12 cellular contexts compared by ENCODE assay signal in the genomic region with DNA sequence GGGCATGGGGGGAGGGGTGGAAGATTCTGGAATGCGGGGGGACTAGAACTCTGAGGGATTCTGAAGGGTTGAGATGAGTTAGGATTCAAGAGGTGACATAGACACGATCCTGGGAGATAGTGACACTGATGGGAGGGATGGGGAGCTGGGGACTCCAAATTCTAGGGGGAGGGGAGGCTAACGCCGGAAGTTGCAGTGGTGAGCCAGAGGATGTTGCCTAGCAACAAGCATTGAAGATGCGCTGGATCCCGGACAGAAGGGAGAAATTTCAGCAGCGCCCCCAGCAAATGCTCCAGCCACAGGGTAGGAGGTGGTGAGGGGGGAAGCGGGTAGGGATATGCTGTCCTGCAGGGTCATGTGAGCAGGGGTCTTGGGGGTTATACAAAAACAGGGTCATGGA. TPM values are rescaled to one million over a fixed set of nuclear protein-coding genes. Genes with fewer than 3 reads are reported as not detected.
DNase-seq lines count a peak whose midpoint lies in the region; ATAC-seq and TF ChIP-seq lines count a peak whose summit lies in the region.
"Had no signal": no experiment of that assay in that cellular context is flagged by ENCODE, and none has a peak within 500 bp of the region (broad histone marks: within the 10 kb centered on the region; RNA-seq: fewer than 3 reads in every experiment).

No MANE protein-coding gene starts in this region.

- H3K4me1 Mint-ChIP-seq in MCF 10A (ENCODE audit: insufficient read depth, unreplicated experiment) (peaks cover 19% of the 10 kb centered on the region), glutamatergic neuron (ENCODE audit: low read depth, unreplicated experiment) (peaks cover 13% of the 10 kb centered on the region)

- in situ Hi-C loops in mammary epithelial cell (cut with MboI; ENCODE audit: low sequenced_read_pairs in 2 of 2) = no loop called here

- peaks cover 7% of the 10 kb centered on the region for H3K4me1 ChIP-seq in mammary epithelial cell (ENCODE audit: insufficient read depth, low read length)

- TF ChIP-seq CTCF in MCF 10A (IDR thresholded peaks at IDR 0.05; ENCODE audit: unreplicated experiment) = no peak
- no peak for TF ChIP-seq CTCF in mammary epithelial cell (conservative IDR thresholded peaks at IDR 0.05 in 1 of 2, IDR thresholded peaks at IDR 0.05 in 1 of 2; ENCODE audit: extremely low read depth in 1 of 2, insufficient read depth in 1 of 2, low read depth in 1 of 2, low read length in 2 of 2)
- TF ChIP-seq CTCF in glutamatergic neuron (IDR thresholded peaks at IDR 0.05; ENCODE audit: partially characterized antibody, unreplicated experiment) = no peak

- BruUV-seq in MCF 10A (replicated peaks; lab: Mats Ljungman, UMichigan) (no TSS peak), mammary epithelial cell (replicated peaks; lab: Mats Ljungman, UMichigan) (no TSS peak)

- 67% methylated on average over 2 of the region's 8 CpGs for WGBS in mammary epithelial cell (ENCODE audit: low coverage, missing lambda C conversion rate)

- ATAC-seq in GM19395 (IDR thresholded peaks at IDR 0.05; ENCODE audit: unreplicated experiment) (no peak), GM21367 (IDR thresholded peaks at IDR 0.05; ENCODE audit: unreplicated experiment) (no peak), left ventricle myocardium superior (no peak)
- ATAC-seq: lower lobe of right lung; stimulated activated naive B cell treated with anti-CD40 and anti-IgM and Interleukin-4, amounts not matched to agents 10 μg/mL and 1 μg/mL and 100 μg/mL, for 72 hours had no signal

- dilution Hi-C loops in mammary epithelial cell (cut with HindIII; ENCODE audit: low sequenced_read_pairs) = no loop called here

- no peak overlapping the region for H3K4me3 ChIP-seq in mammary epithelial cell (replicated peaks in 1 of 3; ENCODE audit: insufficient read depth in 1 of 3, low read depth in 2 of 3, low read length in 3 of 3)
- H3K4me3 ChIP-seq: lower lobe of right lung had no signal

- no peaks in the 10 kb centered on the region for H3K36me3 ChIP-seq in mammary epithelial cell (ENCODE audit: insufficient read depth, low read length)

- no peaks in the 10 kb centered on the region for H4K20me1 ChIP-seq in mammary epithelial cell (ENCODE audit: insufficient read depth, low read length)

- H3K9me3 Mint-ChIP-seq in MCF 10A (ENCODE audit: unreplicated experiment) (no peaks in the 10 kb centered on the region), glutamatergic neuron (ENCODE audit: unreplicated experiment) (peaks cover 3% of the 10 kb centered on the region)

- no peaks in the 10 kb centered on the region for H3K9me3 ChIP-seq in mammary epithelial cell (replicated peaks; ENCODE audit: insufficient read depth, low read length)
- H3K9me3 ChIP-seq: lower lobe of right lung had no signal

- POLR2A ChIA-PET in MCF 10A (lab: Yijun Ruan, JAX) = interaction anchor here (0.6 to 2.1 kb wide), 3 partner anchors 8 to 1233 kb away, joined by 3 to 6 read pairs (median 3); no protein-coding TSS in a partner anchor

- H3K27ac Mint-ChIP-seq in MCF 10A (ENCODE audit: low read depth, unreplicated experiment) (no peak overlapping the region), glutamatergic neuron (ENCODE audit: unreplicated experiment) (no peak overlapping the region)

- no peak overlapping the region for H2AFZ ChIP-seq in mammary epithelial cell (ENCODE audit: low read depth, low read length)
- H2AFZ ChIP-seq: parathyroid adenoma had no signal

- no peak overlapping the region for H3K4me2 ChIP-seq in mammary epithelial cell (ENCODE audit: insufficient read depth, low read depth, low read length)

- CTCF ChIA-PET in MCF 10A (lab: Yijun Ruan, JAX) = interaction anchor here (0.5 to 2.0 kb wide), 7 partner anchors 24 to 289 kb away, joined by 3 to 7 read pairs (median 4); no protein-coding TSS in a partner anchor
- CTCF ChIA-PET in mammary epithelial cell (lab: Charles Lee; ENCODE audit: low non-redundant PET) = no interaction called here

- H3K4me3 Mint-ChIP-seq in MCF 10A (ENCODE audit: unreplicated experiment) = peak overlapping the region; percentile 51
- H3K4me3 Mint-ChIP-seq in glutamatergic neuron (ENCODE audit: unreplicated experiment) = peak overlapping the region; percentile 54
- H3K4me3 Mint-ChIP-seq: stimulated activated naive B cell treated with anti-CD40 and anti-IgM and Interleukin-4, amounts not matched to agents 10 μg/mL and 1 μg/mL and 100 μg/mL, for 72 hours had no signal

- H3K36me3 Mint-ChIP-seq in MCF 10A (ENCODE audit: insufficient read depth, unreplicated experiment) (no peaks in the 10 kb centered on the region), glutamatergic neuron (ENCODE audit: unreplicated experiment) (no peaks in the 10 kb centered on the region)

- no peak overlapping the region for H3K27ac ChIP-seq in mammary epithelial cell (ENCODE audit: insufficient read depth, low read depth, low read length)
- H3K27ac ChIP-seq: lower lobe of right lung, parathyroid adenoma had no signal

- intact Hi-C loops in MCF 10A (cut with micrococcal nuclease) (no loop called here), mammary epithelial cell (cut with micrococcal nuclease) (loop anchor here (10.0 kb wide), 2 partner anchors 369 to 449 kb away; a partner anchor contains a TSS), left ventricle myocardium superior (cut with micrococcal nuclease) (no loop called here)

- H3K9ac ChIP-seq in mammary epithelial cell (ENCODE audit: insufficient read depth, low read length) = no peak overlapping the region
- H3K9ac ChIP-seq: parathyroid adenoma had no signal

- DNase-seq in MCF 10A (ENCODE audit: unreplicated experiment) (no peak), mammary epithelial cell (no peak), NCI-H524 treated with DMSO at 0.1 percent for 48 hours (lab: John Stamatoyannopoulos, UW) (peak; percentile 14), glutamatergic neuron (no peak), SKM-1 (lab: John Stamatoyannopoulos, UW; ENCODE audit: unreplicated experiment) (no peak), left ventricle myocardium superior (no peak)
- DNase-seq: amniotic stem cell; lower lobe of right lung; stimulated activated naive B cell treated with anti-CD40 and anti-IgM and Interleukin-4, amounts not matched to agents 10 μg/mL and 1 μg/mL and 100 μg/mL, for 72 hours had no signal

- no peaks in the 10 kb centered on the region for H3K79me2 ChIP-seq in mammary epithelial cell (ENCODE audit: insufficient read depth, low read length)
- H3K79me2 ChIP-seq: parathyroid adenoma had no signal

- no peaks in the 10 kb centered on the region for H3K27me3 ChIP-seq in mammary epithelial cell (ENCODE audit: insufficient read depth, low read length)

- H3K27me3 Mint-ChIP-seq in MCF 10A (ENCODE audit: insufficient read depth, unreplicated experiment) (no peaks in the 10 kb centered on the region), glutamatergic neuron (ENCODE audit: unreplicated experiment) (peaks cover 11% of the 10 kb centered on the region)

RNA-seq across cellular contexts. Expression of a gene that starts 6.9 kb away (rescaled TPM):
- total RNA-seq in MCF 10A (2022) = 76.4 and 103 TPM in 2 replicates
- 100 to 1,000 TPM in 1 of 2 donors, 10 to 100 TPM in 1; 27.5 to 148 TPM for total RNA-seq in mammary epithelial cell
- polyA plus RNA-seq in mammary epithelial cell = 34.0 TPM
- 75.7 TPM for polyA minus RNA-seq in mammary epithelial cell
- 169 TPM for total RNA-seq in glutamatergic neuron (ENCODE audit: unreplicated experiment)
- 294 TPM for total RNA-seq in left ventricle myocardium superior

RNA-seq across cellular contexts. Expression of a gene that starts 17.6 kb away (rescaled TPM):
- total RNA-seq in MCF 10A (2022) (41.5 and 44.0 TPM in 2 replicates), mammary epithelial cell (10 to 100 TPM; 21.0 to 57.9 TPM), glutamatergic neuron (ENCODE audit: unreplicated experiment) (170 TPM), left ventricle myocardium superior (16.4 TPM)
- polyA plus RNA-seq in mammary epithelial cell = 44.4 TPM
- polyA minus RNA-seq in mammary epithelial cell = 68.1 TPM
